1 cellular context compared by ENCODE assay signal in the genomic region with DNA sequence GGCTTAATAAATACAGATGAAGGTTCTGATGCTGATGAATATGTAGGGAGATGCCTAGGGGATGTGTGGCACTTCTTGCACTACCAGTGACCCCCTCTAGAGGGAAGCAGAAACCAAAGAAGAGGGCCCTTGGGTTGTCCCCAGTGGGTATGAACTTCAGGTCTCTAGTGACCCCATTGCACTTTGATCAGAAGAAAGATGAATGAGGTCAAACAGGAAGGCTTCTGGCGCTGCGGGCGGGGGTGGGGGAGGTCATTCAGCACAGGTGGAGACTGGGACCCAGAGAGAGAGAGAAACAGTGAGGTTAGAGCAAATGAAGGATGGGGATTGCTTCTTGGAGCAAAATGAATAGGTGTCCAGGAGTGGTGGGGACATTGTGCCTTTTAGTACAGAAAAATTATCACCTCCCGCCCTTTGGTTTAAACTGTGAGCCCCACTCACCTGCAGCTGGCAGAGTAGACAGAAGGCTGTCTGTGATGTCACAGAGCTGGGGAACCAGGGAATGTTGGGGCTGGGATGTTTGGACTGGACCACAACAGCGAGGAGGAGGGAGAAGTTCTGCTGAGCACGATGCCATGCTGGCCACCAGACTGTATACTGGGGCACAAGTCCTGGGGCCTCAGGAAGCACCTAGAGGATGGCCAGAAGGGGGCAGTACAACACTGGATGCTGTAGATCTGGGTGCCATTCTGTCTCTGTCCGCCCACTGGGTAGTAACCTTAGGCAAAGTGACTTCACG.
TF ChIP-seq lines count a peak whose summit lies in the region.

A gene with protein sequence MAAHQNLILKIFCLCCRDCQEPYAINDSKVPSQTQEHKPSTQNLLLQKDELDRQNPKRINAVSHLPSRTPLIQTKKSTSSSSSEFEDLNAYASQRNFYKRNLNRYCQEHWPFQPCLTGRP (minus strand): TSS at position 599 of the 739 bp plus-strand sequence. CDS start 10,469 bp downstream, outside the sequence.

TF ChIP-seq in HepG2, 621 proteins besides CTCF, POLR2A, EP300 and RAD21 (continued from another document and continues in another):
- TF ChIP-seq, protein P1, sequence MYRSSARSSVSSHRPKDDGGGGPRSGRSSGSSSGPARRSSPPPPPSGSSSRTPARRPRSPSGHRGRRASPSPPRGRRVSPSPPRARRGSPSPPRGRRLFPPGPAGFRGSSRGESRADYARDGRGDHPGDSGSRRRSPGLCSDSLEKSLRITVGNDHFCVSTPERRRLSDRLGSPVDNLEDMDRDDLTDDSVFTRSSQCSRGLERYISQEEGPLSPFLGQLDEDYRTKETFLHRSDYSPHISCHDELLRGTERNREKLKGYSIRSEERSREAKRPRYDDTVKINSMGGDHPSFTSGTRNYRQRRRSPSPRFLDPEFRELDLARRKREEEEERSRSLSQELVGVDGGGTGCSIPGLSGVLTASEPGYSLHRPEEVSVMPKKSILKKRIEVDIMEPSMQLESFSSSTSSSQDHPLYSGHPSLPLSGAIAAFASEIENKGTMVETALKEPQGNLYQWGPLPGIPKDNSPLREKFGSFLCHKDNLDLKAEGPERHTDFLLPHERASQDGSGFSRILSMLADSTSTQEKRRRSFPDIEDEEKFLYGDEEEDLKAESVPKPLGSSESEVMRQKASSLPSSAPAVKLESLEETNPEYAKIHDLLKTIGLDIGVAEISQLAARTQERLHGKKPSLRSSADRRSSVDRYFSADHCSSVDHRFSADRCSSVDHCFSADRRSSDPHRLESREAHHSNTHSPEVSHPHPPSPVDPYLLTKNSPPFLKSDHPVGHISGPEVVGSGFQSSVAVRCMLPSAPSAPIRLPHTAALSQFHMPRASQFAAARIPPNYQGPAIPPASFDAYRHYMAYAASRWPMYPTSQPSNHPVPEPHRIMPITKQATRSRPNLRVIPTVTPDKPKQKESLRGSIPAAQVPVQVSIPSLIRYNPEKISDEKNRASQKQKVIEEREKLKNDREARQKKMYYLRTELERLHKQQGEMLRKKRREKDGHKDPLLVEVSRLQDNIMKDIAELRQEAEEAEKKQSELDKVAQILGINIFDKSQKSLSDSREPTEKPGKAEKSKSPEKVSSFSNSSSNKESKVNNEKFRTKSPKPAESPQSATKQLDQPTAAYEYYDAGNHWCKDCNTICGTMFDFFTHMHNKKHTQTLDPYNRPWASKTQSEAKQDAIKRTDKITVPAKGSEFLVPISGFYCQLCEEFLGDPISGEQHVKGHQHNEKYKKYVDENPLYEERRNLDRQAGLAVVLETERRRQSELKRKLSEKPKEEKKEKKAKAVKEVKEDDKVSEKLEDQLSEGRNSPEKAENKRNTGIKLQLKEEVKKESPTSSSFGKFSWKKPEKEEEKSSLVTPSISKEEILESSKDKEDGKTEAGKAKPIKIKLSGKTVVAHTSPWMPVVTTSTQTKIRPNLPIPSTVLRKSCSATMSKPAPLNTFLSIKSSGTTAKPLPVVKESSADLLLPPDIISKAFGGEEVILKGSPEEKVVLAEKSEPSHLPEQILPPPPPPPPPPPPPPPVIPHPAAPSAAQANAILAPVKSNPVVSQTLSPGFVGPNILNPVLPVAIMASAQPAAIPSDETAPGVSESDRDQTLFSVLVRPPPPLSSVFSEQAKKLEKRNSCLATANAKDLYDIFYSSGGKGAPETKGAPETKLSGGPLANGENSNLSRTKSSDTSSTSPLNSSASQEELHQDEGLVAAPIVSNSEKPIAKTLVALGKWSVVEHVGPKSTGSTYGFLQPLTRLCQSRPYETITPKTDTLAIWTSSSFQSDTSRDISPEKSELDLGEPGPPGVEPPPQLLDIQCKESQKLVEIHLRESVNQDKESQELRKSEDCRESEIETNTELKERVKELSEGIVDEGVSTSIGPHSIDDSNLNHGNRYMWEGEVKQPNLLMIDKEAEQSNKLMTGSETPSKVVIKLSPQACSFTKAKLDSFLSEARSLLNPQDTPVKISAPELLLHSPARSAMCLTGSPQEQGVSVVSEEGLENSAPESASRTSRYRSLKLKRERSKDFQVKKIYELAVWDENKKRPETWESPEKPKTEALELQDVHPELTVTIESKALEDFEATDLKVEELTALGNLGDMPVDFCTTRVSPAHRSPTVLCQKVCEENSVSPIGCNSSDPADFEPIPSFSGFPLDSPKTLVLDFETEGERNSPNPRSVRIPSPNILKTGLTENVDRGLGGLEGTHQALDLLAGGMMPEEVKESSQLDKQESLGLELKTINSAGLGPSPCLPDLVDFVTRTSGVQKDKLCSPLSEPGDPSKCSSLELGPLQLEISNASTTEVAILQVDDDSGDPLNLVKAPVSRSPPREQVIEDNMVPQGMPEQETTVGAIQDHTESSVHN (CRISPR knock-in tag; IDR thresholded peaks at IDR 0.05), result no peak
- TF ChIP-seq ZNF569 (CRISPR knock-in tag; IDR thresholded peaks at IDR 0.05; ENCODE audit: borderline replicate concordance) (no peak), ZNF333 (CRISPR knock-in tag; IDR thresholded peaks at IDR 0.05; ENCODE audit: borderline replicate concordance) (no peak), HOXA5 (CRISPR knock-in tag; IDR thresholded peaks at IDR 0.05) (no peak), MTF2 (CRISPR knock-in tag; IDR thresholded peaks at IDR 0.05; ENCODE audit: borderline replicate concordance) (no peak), FOSL1 (CRISPR knock-in tag; IDR thresholded peaks at IDR 0.05; ENCODE audit: borderline replicate concordance) (no peak), ZNF562 (CRISPR knock-in tag; IDR thresholded peaks at IDR 0.05; ENCODE audit: borderline replicate concordance) (no peak), ZNF230 (CRISPR knock-in tag; IDR thresholded peaks at IDR 0.05) (no peak), NFE2 (CRISPR knock-in tag; IDR thresholded peaks at IDR 0.05) (no peak), FLYWCH1 (CRISPR knock-in tag; IDR thresholded peaks at IDR 0.05) (no peak), POLR2AphosphoS2 (IDR thresholded peaks at IDR 0.05; ENCODE audit: low read depth, low read length) (no peak), RFX5 (IDR thresholded peaks at IDR 0.05; ENCODE audit: low read depth, low read length) (no peak), HMG20A (CRISPR knock-in tag; IDR thresholded peaks at IDR 0.05; ENCODE audit: borderline replicate concordance) (no peak), ZSCAN9 (CRISPR knock-in tag; IDR thresholded peaks at IDR 0.05; ENCODE audit: borderline replicate concordance) (no peak), ZFP36L2 (CRISPR knock-in tag; IDR thresholded peaks at IDR 0.05) (no peak), ARNT2 (CRISPR knock-in tag; IDR thresholded peaks at IDR 0.05; ENCODE audit: low read depth) (no peak), ZNF776 (CRISPR knock-in tag; IDR thresholded peaks at IDR 0.05) (no peak), CCDC6 (CRISPR knock-in tag; IDR thresholded peaks at IDR 0.05) (no peak), ZNF572 (CRISPR knock-in tag; IDR thresholded peaks at IDR 0.05) (no peak), NRL (CRISPR knock-in tag; IDR thresholded peaks at IDR 0.05; ENCODE audit: borderline replicate concordance) (0 out of 2 replicates have a peak, but pooled peaks have one; percentile 42), NCOA1 (CRISPR knock-in tag; IDR thresholded peaks at IDR 0.05) (no peak), PHB2 (IDR thresholded peaks at IDR 0.05; ENCODE audit: partially characterized antibody) (no peak), ETV5 (CRISPR knock-in tag; IDR thresholded peaks at IDR 0.05; ENCODE audit: borderline replicate concordance) (no peak; the same call in 1 of the 2 replicates)
- TF ChIP-seq, protein P2, sequence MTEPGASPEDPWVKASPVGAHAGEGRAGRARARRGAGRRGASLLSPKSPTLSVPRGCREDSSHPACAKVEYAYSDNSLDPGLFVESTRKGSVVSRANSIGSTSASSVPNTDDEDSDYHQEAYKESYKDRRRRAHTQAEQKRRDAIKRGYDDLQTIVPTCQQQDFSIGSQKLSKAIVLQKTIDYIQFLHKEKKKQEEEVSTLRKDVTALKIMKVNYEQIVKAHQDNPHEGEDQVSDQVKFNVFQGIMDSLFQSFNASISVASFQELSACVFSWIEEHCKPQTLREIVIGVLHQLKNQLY (CRISPR knock-in tag; IDR thresholded peaks at IDR 0.05), result no peak
- TF ChIP-seq, protein P3, sequence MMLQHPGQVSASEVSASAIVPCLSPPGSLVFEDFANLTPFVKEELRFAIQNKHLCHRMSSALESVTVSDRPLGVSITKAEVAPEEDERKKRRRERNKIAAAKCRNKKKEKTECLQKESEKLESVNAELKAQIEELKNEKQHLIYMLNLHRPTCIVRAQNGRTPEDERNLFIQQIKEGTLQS (CRISPR knock-in tag; IDR thresholded peaks at IDR 0.05), result no peak
- TF ChIP-seq, protein P4, sequence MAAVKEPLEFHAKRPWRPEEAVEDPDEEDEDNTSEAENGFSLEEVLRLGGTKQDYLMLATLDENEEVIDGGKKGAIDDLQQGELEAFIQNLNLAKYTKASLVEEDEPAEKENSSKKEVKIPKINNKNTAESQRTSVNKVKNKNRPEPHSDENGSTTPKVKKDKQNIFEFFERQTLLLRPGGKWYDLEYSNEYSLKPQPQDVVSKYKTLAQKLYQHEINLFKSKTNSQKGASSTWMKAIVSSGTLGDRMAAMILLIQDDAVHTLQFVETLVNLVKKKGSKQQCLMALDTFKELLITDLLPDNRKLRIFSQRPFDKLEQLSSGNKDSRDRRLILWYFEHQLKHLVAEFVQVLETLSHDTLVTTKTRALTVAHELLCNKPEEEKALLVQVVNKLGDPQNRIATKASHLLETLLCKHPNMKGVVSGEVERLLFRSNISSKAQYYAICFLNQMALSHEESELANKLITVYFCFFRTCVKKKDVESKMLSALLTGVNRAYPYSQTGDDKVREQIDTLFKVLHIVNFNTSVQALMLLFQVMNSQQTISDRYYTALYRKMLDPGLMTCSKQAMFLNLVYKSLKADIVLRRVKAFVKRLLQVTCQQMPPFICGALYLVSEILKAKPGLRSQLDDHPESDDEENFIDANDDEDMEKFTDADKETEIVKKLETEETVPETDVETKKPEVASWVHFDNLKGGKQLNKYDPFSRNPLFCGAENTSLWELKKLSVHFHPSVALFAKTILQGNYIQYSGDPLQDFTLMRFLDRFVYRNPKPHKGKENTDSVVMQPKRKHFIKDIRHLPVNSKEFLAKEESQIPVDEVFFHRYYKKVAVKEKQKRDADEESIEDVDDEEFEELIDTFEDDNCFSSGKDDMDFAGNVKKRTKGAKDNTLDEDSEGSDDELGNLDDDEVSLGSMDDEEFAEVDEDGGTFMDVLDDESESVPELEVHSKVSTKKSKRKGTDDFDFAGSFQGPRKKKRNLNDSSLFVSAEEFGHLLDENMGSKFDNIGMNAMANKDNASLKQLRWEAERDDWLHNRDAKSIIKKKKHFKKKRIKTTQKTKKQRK (IDR thresholded peaks at IDR 0.05; ENCODE audit: low read length), result no peak
- TF ChIP-seq, protein P5, sequence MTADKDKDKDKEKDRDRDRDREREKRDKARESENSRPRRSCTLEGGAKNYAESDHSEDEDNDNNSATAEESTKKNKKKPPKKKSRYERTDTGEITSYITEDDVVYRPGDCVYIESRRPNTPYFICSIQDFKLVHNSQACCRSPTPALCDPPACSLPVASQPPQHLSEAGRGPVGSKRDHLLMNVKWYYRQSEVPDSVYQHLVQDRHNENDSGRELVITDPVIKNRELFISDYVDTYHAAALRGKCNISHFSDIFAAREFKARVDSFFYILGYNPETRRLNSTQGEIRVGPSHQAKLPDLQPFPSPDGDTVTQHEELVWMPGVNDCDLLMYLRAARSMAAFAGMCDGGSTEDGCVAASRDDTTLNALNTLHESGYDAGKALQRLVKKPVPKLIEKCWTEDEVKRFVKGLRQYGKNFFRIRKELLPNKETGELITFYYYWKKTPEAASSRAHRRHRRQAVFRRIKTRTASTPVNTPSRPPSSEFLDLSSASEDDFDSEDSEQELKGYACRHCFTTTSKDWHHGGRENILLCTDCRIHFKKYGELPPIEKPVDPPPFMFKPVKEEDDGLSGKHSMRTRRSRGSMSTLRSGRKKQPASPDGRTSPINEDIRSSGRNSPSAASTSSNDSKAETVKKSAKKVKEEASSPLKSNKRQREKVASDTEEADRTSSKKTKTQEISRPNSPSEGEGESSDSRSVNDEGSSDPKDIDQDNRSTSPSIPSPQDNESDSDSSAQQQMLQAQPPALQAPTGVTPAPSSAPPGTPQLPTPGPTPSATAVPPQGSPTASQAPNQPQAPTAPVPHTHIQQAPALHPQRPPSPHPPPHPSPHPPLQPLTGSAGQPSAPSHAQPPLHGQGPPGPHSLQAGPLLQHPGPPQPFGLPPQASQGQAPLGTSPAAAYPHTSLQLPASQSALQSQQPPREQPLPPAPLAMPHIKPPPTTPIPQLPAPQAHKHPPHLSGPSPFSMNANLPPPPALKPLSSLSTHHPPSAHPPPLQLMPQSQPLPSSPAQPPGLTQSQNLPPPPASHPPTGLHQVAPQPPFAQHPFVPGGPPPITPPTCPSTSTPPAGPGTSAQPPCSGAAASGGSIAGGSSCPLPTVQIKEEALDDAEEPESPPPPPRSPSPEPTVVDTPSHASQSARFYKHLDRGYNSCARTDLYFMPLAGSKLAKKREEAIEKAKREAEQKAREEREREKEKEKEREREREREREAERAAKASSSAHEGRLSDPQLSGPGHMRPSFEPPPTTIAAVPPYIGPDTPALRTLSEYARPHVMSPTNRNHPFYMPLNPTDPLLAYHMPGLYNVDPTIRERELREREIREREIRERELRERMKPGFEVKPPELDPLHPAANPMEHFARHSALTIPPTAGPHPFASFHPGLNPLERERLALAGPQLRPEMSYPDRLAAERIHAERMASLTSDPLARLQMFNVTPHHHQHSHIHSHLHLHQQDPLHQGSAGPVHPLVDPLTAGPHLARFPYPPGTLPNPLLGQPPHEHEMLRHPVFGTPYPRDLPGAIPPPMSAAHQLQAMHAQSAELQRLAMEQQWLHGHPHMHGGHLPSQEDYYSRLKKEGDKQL (CRISPR knock-in tag; IDR thresholded peaks at IDR 0.05; ENCODE audit: low read depth), result no peak
- TF ChIP-seq, protein P6, sequence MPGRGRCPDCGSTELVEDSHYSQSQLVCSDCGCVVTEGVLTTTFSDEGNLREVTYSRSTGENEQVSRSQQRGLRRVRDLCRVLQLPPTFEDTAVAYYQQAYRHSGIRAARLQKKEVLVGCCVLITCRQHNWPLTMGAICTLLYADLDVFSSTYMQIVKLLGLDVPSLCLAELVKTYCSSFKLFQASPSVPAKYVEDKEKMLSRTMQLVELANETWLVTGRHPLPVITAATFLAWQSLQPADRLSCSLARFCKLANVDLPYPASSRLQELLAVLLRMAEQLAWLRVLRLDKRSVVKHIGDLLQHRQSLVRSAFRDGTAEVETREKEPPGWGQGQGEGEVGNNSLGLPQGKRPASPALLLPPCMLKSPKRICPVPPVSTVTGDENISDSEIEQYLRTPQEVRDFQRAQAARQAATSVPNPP (CRISPR knock-in tag; IDR thresholded peaks at IDR 0.05), result no peak
- TF ChIP-seq, protein P7, sequence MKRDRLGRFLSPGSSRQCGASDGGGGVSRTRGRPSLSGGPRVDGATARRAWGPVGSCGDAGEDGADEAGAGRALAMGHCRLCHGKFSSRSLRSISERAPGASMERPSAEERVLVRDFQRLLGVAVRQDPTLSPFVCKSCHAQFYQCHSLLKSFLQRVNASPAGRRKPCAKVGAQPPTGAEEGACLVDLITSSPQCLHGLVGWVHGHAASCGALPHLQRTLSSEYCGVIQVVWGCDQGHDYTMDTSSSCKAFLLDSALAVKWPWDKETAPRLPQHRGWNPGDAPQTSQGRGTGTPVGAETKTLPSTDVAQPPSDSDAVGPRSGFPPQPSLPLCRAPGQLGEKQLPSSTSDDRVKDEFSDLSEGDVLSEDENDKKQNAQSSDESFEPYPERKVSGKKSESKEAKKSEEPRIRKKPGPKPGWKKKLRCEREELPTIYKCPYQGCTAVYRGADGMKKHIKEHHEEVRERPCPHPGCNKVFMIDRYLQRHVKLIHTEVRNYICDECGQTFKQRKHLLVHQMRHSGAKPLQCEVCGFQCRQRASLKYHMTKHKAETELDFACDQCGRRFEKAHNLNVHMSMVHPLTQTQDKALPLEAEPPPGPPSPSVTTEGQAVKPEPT (CRISPR knock-in tag; IDR thresholded peaks at IDR 0.05; ENCODE audit: low read depth), result no peak
